8 cellular contexts compared by ENCODE assay signal in the genomic region with DNA sequence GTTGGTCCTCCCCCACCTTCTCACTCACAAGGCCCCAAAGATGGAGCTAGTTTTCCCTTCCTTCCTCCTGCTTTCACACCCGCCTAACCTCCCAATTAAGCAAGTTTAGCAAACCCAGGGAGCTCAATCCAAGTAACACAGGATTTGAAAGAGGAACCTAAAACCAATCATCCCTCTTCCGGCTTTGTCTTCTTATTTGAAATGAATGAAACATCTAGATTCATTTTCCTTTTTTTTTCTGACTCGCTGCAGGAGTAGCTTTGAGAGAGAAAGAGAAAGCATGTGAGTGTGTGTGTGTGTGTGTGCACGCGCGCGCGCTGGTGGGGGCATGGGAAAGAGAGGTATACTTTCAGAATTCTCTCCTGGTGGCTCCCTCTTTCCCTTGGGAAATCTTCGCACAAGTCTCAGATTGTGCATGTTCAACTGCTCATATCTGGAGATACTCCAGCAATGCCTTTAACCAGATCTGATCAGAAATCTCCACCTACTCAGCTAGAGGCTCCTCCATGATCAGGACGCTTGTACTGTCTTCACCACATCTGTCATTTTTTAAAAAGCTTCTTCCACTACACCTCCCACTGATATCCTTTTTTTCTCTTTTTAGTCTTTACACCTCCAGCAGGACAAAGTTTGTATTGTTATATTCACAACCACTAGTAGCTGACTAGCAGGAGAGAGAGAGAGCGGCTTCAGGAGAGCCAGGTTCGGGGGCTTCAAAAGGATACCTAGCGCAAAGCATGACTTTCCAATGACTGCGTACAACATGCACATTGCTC. TPM values are rescaled to one million over a fixed set of nuclear protein-coding genes. Genes with fewer than 3 reads are reported as not detected.
A peak's percentile ranks its signal among the peaks of the same experiment; 100 is the strongest.
DNase-seq lines count a peak whose midpoint lies in the region; ATAC-seq lines count a peak whose summit lies in the region.

No MANE protein-coding gene starts in this region.

- intact Hi-C loops in aorta (cut with DNase I): loop anchor here (5.0 kb wide), 1 partner anchor 208 kb away; no protein-coding TSS in a partner anchor

- peak overlapping the region; percentile 41 for H3K9ac ChIP-seq in muscle layer of colon (ENCODE audit: low read length)

- DNase-seq in NCI-H2107 treated with DMSO at 0.1 percent for 48 hours (lab: John Stamatoyannopoulos, UW; ENCODE audit: unreplicated experiment) (peak; percentile 38), NCI-H2107 (lab: John Stamatoyannopoulos, UW) (no peak), NCI-H82 treated with DMSO at 0.1 percent for 48 hours (lab: John Stamatoyannopoulos, UW; ENCODE audit: unreplicated experiment) (peak; percentile 53), dermis blood vessel endothelial cell (peak; percentile 1), aorta (peak in 1 of 2 donors; percentile 58)
- no peak for DNase-seq in stimulated activated CD4-positive, alpha-beta T cell treated with anti-CD3 and anti-CD28 coated beads, Interleukin-15, amount 100 ng/mL, for 24 hours

- peaks cover 38% of the 10 kb centered on the region for H3K4me1 ChIP-seq in muscle layer of colon (ENCODE audit: insufficient read depth, low read length)
- H3K4me1 ChIP-seq in aorta (ENCODE audit: control insufficient read depth in 1 of 2, insufficient read depth in 2 of 2, low read length in 2 of 2): no peaks in the 10 kb centered on the region

- ATAC-seq in aorta (ENCODE audit: low FRiP score) (peak; percentile 53), GM18873 (IDR thresholded peaks at IDR 0.05; ENCODE audit: low FRiP score, unreplicated experiment) (no peak)

- WGBS in aorta, 2 donors: 8 to 9% methylated on average over 14 of the region's 14 CpGs

- no peaks in the 10 kb centered on the region for H3K27me3 ChIP-seq in muscle layer of colon (ENCODE audit: control insufficient read depth in 1 of 2, insufficient read depth in 2 of 2, low read length in 2 of 2)
- no peaks in the 10 kb centered on the region for H3K27me3 ChIP-seq in aorta (ENCODE audit: control insufficient read depth in 1 of 2, insufficient read depth in 2 of 2, low read length in 1 of 2)

- H3K4me3 ChIP-seq in muscle layer of colon (ENCODE audit: low read depth in 1 of 2, low read length in 2 of 2): peak overlapping the region; percentile 22 to 88
- H3K4me3 ChIP-seq in aorta (ENCODE audit: low read length in 2 of 2): peak overlapping the region; percentile 62 to 95

- H3K36me3 ChIP-seq in muscle layer of colon (ENCODE audit: insufficient read depth, low read length): no peaks in the 10 kb centered on the region
- no peaks in the 10 kb centered on the region for H3K36me3 ChIP-seq in aorta (ENCODE audit: control insufficient read depth in 1 of 2, insufficient read depth in 2 of 2, low read length in 1 of 2)

- no peaks in the 10 kb centered on the region for H3K9me3 ChIP-seq in muscle layer of colon (ENCODE audit: low read length)
- no peaks in the 10 kb centered on the region for H3K9me3 ChIP-seq in aorta (ENCODE audit: control insufficient read depth, low read length)

- H3K27ac ChIP-seq in muscle layer of colon (ENCODE audit: low read depth, low read length) (peak overlapping the region; percentile 98), aorta (ENCODE audit: low read depth in 1 of 2, low read length in 2 of 2) (peak overlapping the region in 1 of 2 donors; percentile 25)

RNA-seq across cellular contexts. Expression of a gene that starts 1.6 kb away (rescaled TPM):
- total RNA-seq in dermis blood vessel endothelial cell: 0.47 and 1.5 TPM in 2 replicates
- total RNA-seq in aorta: 10 to 100 TPM; 30.5 to 35.9 TPM
- under 1 TPM; 0.38 to 0.97 TPM for polyA plus RNA-seq in aorta

Comparison
In these comparisons a context has a peak if more than half of its experiments do, and no peak if none do; other contexts are left out.
1. DNase-seq: peak in NCI-H2107 treated with DMSO at 0.1 percent for 48 hours (single experiment), NCI-H82 treated with DMSO at 0.1 percent for 48 hours (single experiment) and dermis blood vessel endothelial cell (single experiment); none in NCI-H2107 (single experiment) and stimulated activated CD4-positive, alpha-beta T cell treated with anti-CD3 and anti-CD28 coated beads, Interleukin-15, amount 100 ng/mL, for 24 hours (single experiment).
2. RNA of a gene that starts 1.6 kb away (total RNA-seq): 30.5 to 35.9 TPM in aorta; 0.47 to 1.5 TPM in dermis blood vessel endothelial cell; every median in the first group is over 10 times any median in the second.